In the genomic region with DNA sequence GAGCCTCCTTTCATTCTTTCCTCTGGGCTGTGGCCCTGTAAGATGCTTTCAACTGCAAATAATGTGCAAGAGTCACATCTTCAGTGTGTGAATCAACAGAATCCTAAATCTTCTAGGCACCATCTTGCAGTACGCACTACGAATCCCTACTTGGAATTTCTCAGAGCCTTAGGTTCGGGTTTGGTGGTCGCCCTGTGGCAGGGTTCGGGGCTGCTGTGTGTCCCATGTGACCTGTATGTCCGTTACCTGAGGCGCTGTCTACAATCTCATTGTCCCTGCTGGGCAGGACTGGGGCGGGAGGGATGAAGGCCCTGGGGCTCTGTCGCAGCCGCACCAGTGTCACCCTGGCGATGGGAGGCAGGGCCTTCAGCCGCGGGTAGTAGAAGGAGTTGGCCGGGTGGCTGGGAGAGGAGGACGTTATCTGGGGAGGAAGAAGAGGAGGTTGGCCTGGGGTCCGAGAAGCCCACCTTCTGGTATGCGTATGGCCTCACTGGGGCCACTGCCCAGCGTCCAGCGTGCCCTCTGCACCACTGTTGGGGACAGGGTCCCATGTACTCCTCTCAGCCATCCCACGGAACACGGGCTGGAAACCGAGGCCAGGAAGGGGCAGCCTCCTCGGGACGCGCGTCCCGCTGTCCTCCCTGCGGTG, we compare ENCODE assay signal across 13 cellular contexts. TPM values are rescaled to one million over a fixed set of nuclear protein-coding genes. Genes with fewer than 3 reads are reported as not detected.
DNase-seq lines count a peak whose midpoint lies in the region; ATAC-seq and TF ChIP-seq lines count a peak whose summit lies in the region.
"Had no signal": no experiment of that assay in that cellular context is flagged by ENCODE, and none has a peak within 500 bp of the region (broad histone marks: within the 10 kb centered on the region; RNA-seq: fewer than 3 reads in every experiment).

No MANE protein-coding gene starts in this region.

- H3K9me3 Mint-ChIP-seq in CD8-positive, alpha-beta memory T cell, result no peaks in the 10 kb centered on the region
- H3K9me3 Mint-ChIP-seq in T-cell (no peaks in the 10 kb centered on the region), osteocyte (ENCODE audit: unreplicated experiment) (no peaks in the 10 kb centered on the region)
- H3K9me3 Mint-ChIP-seq: IgD-negative memory B cell; stimulated activated memory B cell treated with anti-CD40 and anti-IgM and Interleukin-4, amounts not matched to agents 10 μg/mL and 1 μg/mL and 100 μg/mL, for 72 hours had no signal

- H3K4me2 ChIP-seq in MM.1S (ENCODE audit: low read depth, low read length), result no peak overlapping the region
- H3K4me2 ChIP-seq: PC-9 had no signal

- H3K9me2 ChIP-seq in MM.1S (replicated peaks; ENCODE audit: insufficient read depth, low read length), result no peaks in the 10 kb centered on the region

- peaks cover 25% of the 10 kb centered on the region for H3K4me1 ChIP-seq in CD8-positive, alpha-beta memory T cell (ENCODE audit: insufficient read depth, low read length)
- peaks cover 13% of the 10 kb centered on the region; the same call in 1 of the 2 replicates for H3K4me1 ChIP-seq in MM.1S (ENCODE audit: low read length)

- TF ChIP-seq CTCF in fibroblast of pulmonary artery (IDR thresholded peaks at IDR 0.05; ENCODE audit: low read length, missing control alignments) (no peak), osteocyte (IDR thresholded peaks at IDR 0.05) (no peak), MM.1S (IDR thresholded peaks at IDR 0.05; ENCODE audit: low read length) (no peak)

- peaks cover 15 to 48% (median 23%) of the 10 kb centered on the region in 3 donors for H3K4me1 Mint-ChIP-seq in CD8-positive, alpha-beta memory T cell
- H3K4me1 Mint-ChIP-seq in T-cell (peaks cover 27 to 34% (median 33%) of the 10 kb centered on the region in 3 donors), osteocyte (ENCODE audit: unreplicated experiment) (peaks cover 47% of the 10 kb centered on the region)

- H3K27ac Mint-ChIP-seq in CD8-positive, alpha-beta memory T cell, result peak overlapping the region in 2 of 8 donors; percentile 9 to 61
- H3K27ac Mint-ChIP-seq in T-cell, result no peak overlapping the region
- H3K27ac Mint-ChIP-seq in osteocyte (ENCODE audit: unreplicated experiment), result no peak overlapping the region
- H3K27ac Mint-ChIP-seq: stimulated activated memory B cell treated with anti-CD40 and anti-IgM and Interleukin-4, amounts not matched to agents 10 μg/mL and 1 μg/mL and 100 μg/mL, for 72 hours had no signal

- H2AFZ ChIP-seq in MM.1S (ENCODE audit: low read length), result no peak overlapping the region
- H2AFZ ChIP-seq: PC-9 had no signal

- no peaks in the 10 kb centered on the region for H3K79me2 ChIP-seq in MM.1S (ENCODE audit: low read length)

- H3K4me3 Mint-ChIP-seq in CD8-positive, alpha-beta memory T cell, result peak overlapping the region in 6 of 7 donors; percentile 19 to 76 (median 48)
- H3K4me3 Mint-ChIP-seq in T-cell, result peak overlapping the region; percentile 31 to 65 (median 60)
- peak overlapping the region; percentile 29 for H3K4me3 Mint-ChIP-seq in osteocyte (ENCODE audit: unreplicated experiment)

- no peak overlapping the region for H3K27ac ChIP-seq in CD8-positive, alpha-beta memory T cell (ENCODE audit: low read depth, low read length)
- H3K27ac ChIP-seq in substantia nigra (ENCODE audit: low read depth, low read length, poor library complexity, severe bottlenecking) (no peak overlapping the region), MM.1S (ENCODE audit: low read length) (no peak overlapping the region)
- H3K27ac ChIP-seq: PC-9 had no signal

- H4K20me1 ChIP-seq in MM.1S (ENCODE audit: insufficient read depth, low read length), result no peaks in the 10 kb centered on the region

- no peaks in the 10 kb centered on the region for H3K36me3 ChIP-seq in CD8-positive, alpha-beta memory T cell (ENCODE audit: insufficient read depth, low read length)
- H3K36me3 ChIP-seq in MM.1S (replicated peaks; ENCODE audit: insufficient read depth, low read length), result no peaks in the 10 kb centered on the region

- H3K4me3 ChIP-seq in CD8-positive, alpha-beta memory T cell (ENCODE audit: low read length), result no peak overlapping the region
- H3K4me3 ChIP-seq in fibroblast of pulmonary artery (replicated peaks; ENCODE audit: low read depth, low read length) (peak overlapping the region; percentile 40), MM.1S (ENCODE audit: low read length) (no peak overlapping the region)
- H3K4me3 ChIP-seq: PC-9 had no signal

- H3K27me3 ChIP-seq in CD8-positive, alpha-beta memory T cell (ENCODE audit: insufficient read depth, low read length, poor library complexity, severe bottlenecking), result peaks cover 12% of the 10 kb centered on the region
- no peaks in the 10 kb centered on the region for H3K27me3 ChIP-seq in MM.1S (replicated peaks; ENCODE audit: insufficient read depth, low read length)

- ATAC-seq in T-cell (replicated peaks in 1 of 4), result no peak
- ATAC-seq in GM21528 (IDR thresholded peaks at IDR 0.05; ENCODE audit: low FRiP score, unreplicated experiment), result no peak

- DNase-seq in CD8-positive, alpha-beta memory T cell, result no peak
- DNase-seq in T-cell, result no peak
- DNase-seq in fibroblast of pulmonary artery (ENCODE audit: low read depth), result no peak
- DNase-seq in osteocyte (ENCODE audit: extremely low spot score, unreplicated experiment), result no peak
- no peak for DNase-seq in substantia nigra (lab: John Stamatoyannopoulos, UW)
- no peak for DNase-seq in MM.1S
- DNase-seq: cerebellar nuclear complex, NCI-H1105, NCI-H446 treated with DMSO at 0.1 percent for 48 hours, PC-9 had no signal

- no peaks in the 10 kb centered on the region for H3K9me3 ChIP-seq in CD8-positive, alpha-beta memory T cell (ENCODE audit: low read length)
- no peaks in the 10 kb centered on the region for H3K9me3 ChIP-seq in MM.1S (replicated peaks; ENCODE audit: insufficient read depth, low read length)

- H3K9ac ChIP-seq in MM.1S (ENCODE audit: low read length), result no peak overlapping the region

- H3F3A ChIP-seq in MM.1S (ENCODE audit: insufficient read depth, low read length), result no peaks in the 10 kb centered on the region

- CTCF ChIA-PET in CD8-positive, alpha-beta memory T cell (lab: Charles Lee), result interaction anchor here (0.7 to 5.4 kb wide), 3 partner anchors 14 to 98 kb away, joined by 3 to 48 read pairs (median 5); a partner anchor contains a TSS
- CTCF ChIA-PET in T-cell (lab: Charles Lee), result no interaction called here

- H3K27me3 Mint-ChIP-seq in CD8-positive, alpha-beta memory T cell, result peaks cover 2 to 8% of the 10 kb centered on the region in 2 donors
- peaks cover 6 to 20% of the 10 kb centered on the region in 2 donors for H3K27me3 Mint-ChIP-seq in T-cell
- H3K27me3 Mint-ChIP-seq in osteocyte (ENCODE audit: unreplicated experiment), result peaks cover 2% of the 10 kb centered on the region

- H3K36me3 Mint-ChIP-seq in CD8-positive, alpha-beta memory T cell, result peaks cover 0 to 2% (median 0%) of the 10 kb centered on the region in 3 donors
- H3K36me3 Mint-ChIP-seq in T-cell, result no peaks in the 10 kb centered on the region
- peaks cover 5% of the 10 kb centered on the region for H3K36me3 Mint-ChIP-seq in osteocyte (ENCODE audit: unreplicated experiment)
- H3K36me3 Mint-ChIP-seq: IgD-negative memory B cell; stimulated activated memory B cell treated with anti-CD40 and anti-IgM and Interleukin-4, amounts not matched to agents 10 μg/mL and 1 μg/mL and 100 μg/mL, for 72 hours had no signal

- POLR2A ChIA-PET in CD8-positive, alpha-beta memory T cell (lab: Charles Lee), result no interaction called here
- POLR2A ChIA-PET in T-cell (lab: Charles Lee), result no interaction called here

RNA-seq across cellular contexts. Expression of a gene that starts 2.1 kb away (rescaled TPM):
- total RNA-seq in CD8-positive, alpha-beta memory T cell, result 1 to 10 TPM; 2.7 to 3.1 TPM
- 43.9 TPM for polyA plus RNA-seq in CD8-positive, alpha-beta memory T cell
- total RNA-seq in T-cell (10 to 100 TPM; 13.6 to 39.8 (median 18.9) TPM), osteocyte (149 and 168 TPM in 2 replicates)

RNA-seq across cellular contexts. Expression of a gene that starts 56.9 kb away (rescaled TPM):
- total RNA-seq in CD8-positive, alpha-beta memory T cell, result 1 to 10 TPM; 1.2 TPM
- 2.0 TPM for polyA plus RNA-seq in CD8-positive, alpha-beta memory T cell
- total RNA-seq in T-cell (1 to 10 TPM; 3.0 to 5.3 (median 3.9) TPM), osteocyte (3.5 and 3.8 TPM in 2 replicates)
